In genomic region chr7:4020086-4020485, GRCh38 we compare ENCODE assay signal across 26 cellular contexts.
"Had no signal": no experiment of that assay in that cellular context is flagged by ENCODE, and none has a peak within 500 bp of the region (broad histone marks: within the 10 kb centered on the region; RNA-seq: fewer than 3 reads in every experiment).

No MANE protein-coding gene starts in this region.

- H3K4me1 ChIP-seq: adrenal gland had no signal

- H3K27me3 Mint-ChIP-seq: activated CD4-positive, alpha-beta T cell treated with anti-CD3 and anti-CD28 coated beads for 36 hours had no signal

- DNase-seq: activated CD4-positive, alpha-beta memory T cell treated with anti-CD3 and anti-CD28 coated beads for 36 hours; activated CD4-positive, alpha-beta T cell treated with anti-CD3 and anti-CD28 coated beads for 36 hours; activated CD4-positive, alpha-beta T cell treated with anti-CD3 and anti-CD28 coated beads, Interleukin-2, amount 50 U/mL, for 1 hour; activated CD8-positive, alpha-beta memory T cell treated with anti-CD3 and anti-CD28 coated beads for 24 hours; activated gamma-delta T cell treated with Interleukin-2 at 50 U/mL for 16 hours; activated naive CD4-positive, alpha-beta T cell treated with anti-CD3 and anti-CD28 coated beads for 36 hours; activated T-cell treated with anti-CD3 and anti-CD28 coated beads, Interleukin-2, amount 50 U/mL, for 4 hours; body of pancreas; MM.1S; MV-4-11; NCI-H1092; NCI-H1436 treated with DMSO at 0.1 percent for 48 hours; NCI-H1694 treated with DMSO at 0.1 percent for 48 hours; NCI-H2029; NCI-H345; NCI-H524 treated with DMSO at 0.1 percent for 48 hours; SHP77; SJCRH30; T1000 had no signal

- H3K27ac ChIP-seq: adrenal gland, body of pancreas, KMS-11, SJCRH30, SK-N-MC had no signal

- H3K4me1 Mint-ChIP-seq: activated CD4-positive, alpha-beta T cell treated with anti-CD3 and anti-CD28 coated beads for 36 hours had no signal

- H3K4me3 Mint-ChIP-seq: activated CD4-positive, alpha-beta memory T cell treated with anti-CD3 and anti-CD28 coated beads for 36 hours; activated CD4-positive, alpha-beta T cell treated with anti-CD3 and anti-CD28 coated beads for 36 hours; activated naive CD4-positive, alpha-beta T cell treated with anti-CD3 and anti-CD28 coated beads for 36 hours; activated T-cell treated with anti-CD3 and anti-CD28 coated beads, Interleukin-2, amount 50 U/mL, for 4 hours; activated T-helper 1 cell treated with anti-CD3 and anti-CD28 coated beads, Interleukin-12 subunit alpha, Interleukin-12 subunit beta, Interleukin-2, Interleukin-4 antibody, amounts not matched to agents 30 ng/mL and 10 ng/mL and 1 ng/mL, durations not matched to agents 14 hours and 24 hours and 36 hours had no signal

- H3K27ac Mint-ChIP-seq: activated CD4-positive, alpha-beta memory T cell treated with anti-CD3 and anti-CD28 coated beads for 36 hours; activated CD4-positive, alpha-beta T cell treated with anti-CD3 and anti-CD28 coated beads for 36 hours; activated naive CD4-positive, alpha-beta T cell treated with anti-CD3 and anti-CD28 coated beads for 36 hours; activated T-helper 1 cell treated with anti-CD3 and anti-CD28 coated beads, Interleukin-12 subunit alpha, Interleukin-12 subunit beta, Interleukin-2, Interleukin-4 antibody, amounts not matched to agents 30 ng/mL and 10 ng/mL and 1 ng/mL, durations not matched to agents 14 hours and 24 hours and 36 hours had no signal

- H3K9me3 ChIP-seq: adrenal gland, body of pancreas, SJCRH30 had no signal

- H3K27me3 ChIP-seq: body of pancreas, SJCRH30 had no signal

- ATAC-seq: activated CD4-positive, alpha-beta T cell treated with anti-CD3 and anti-CD28 coated beads for 36 hours; activated CD4-positive, CD25-positive, alpha-beta regulatory T cell treated with anti-CD3 and anti-CD28 coated beads, Interleukin-2, amount 50 U/mL, for 24 hours; activated naive CD4-positive, alpha-beta T cell treated with anti-CD3 and anti-CD28 coated beads, Interleukin-2, amount 50 U/mL, for 72 hours; activated T-cell treated with anti-CD3 and anti-CD28 coated beads, Interleukin-2, amount 50 U/mL, for 4 hours; body of pancreas; Panc1 had no signal

- H3K4me3 ChIP-seq: adrenal gland, body of pancreas, SJCRH30, SK-N-MC had no signal

- H3K36me3 ChIP-seq: adrenal gland, SJCRH30 had no signal
